In the genomic region with DNA sequence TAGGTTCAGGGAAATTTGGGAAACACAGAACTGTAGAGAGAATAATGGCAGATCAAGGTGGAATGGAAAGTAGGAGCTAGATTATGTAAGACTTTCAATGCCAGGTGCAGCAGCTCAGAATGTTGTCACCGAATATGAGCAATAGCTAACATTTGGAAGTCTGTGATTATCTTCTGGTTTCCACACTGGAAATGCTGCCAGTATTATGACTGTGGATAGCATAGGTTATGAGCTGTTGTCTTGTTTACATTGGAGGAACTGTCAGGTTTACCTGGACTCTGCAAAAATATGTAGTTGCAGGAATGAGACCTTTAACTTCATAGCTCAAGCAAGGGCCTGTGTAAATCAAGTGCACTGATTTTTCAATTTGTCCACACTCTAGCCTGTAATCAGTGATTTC, we compare ENCODE assay signal across 23 cellular contexts.
"Had no signal": no experiment of that assay in that cellular context is flagged by ENCODE, and none has a peak within 500 bp of the region (broad histone marks: within the 10 kb centered on the region; RNA-seq: fewer than 3 reads in every experiment).

No MANE protein-coding gene starts in this region.

- DNase-seq: hypothalamus; immature natural killer cell; kidney; left ventricle myocardium inferior; midbrain; mucosa of descending colon; naive thymus-derived CD4-positive, alpha-beta T cell; ovary; right lobe of liver; stimulated activated CD4-positive, alpha-beta T cell treated with anti-CD3 and anti-CD28 coated beads, Interleukin-1b, Interleukin-23, amount 100 ng/mL, for 48 hours; stimulated activated CD4-positive, alpha-beta T cell treated with anti-CD3 and anti-CD28 coated beads, Interleukin-2, amount 100 ng/mL, for 48 hours; stimulated activated naive CD4-positive, alpha-beta T cell; tibial artery; trophoblast cell; upper lobe of right lung had no signal

- FAIRE-seq: urothelium cell line had no signal

- ATAC-seq: mucosa of descending colon; naive thymus-derived CD4-positive, alpha-beta T cell; natural killer cell treated with Interleukin-12 subunit alpha and Interleukin-12 subunit beta and Interleukin-15 and Interleukin-18, amount 100 ng/mL, for 72 hours; right lobe of liver; stimulated activated effector memory CD8-positive, alpha-beta T cell treated with anti-CD3 and anti-CD28 coated beads, Interleukin-12 subunit alpha, Interleukin-12 subunit beta, amount 100 ng/mL, for 72 hours; upper lobe of right lung had no signal

- H3K4me1 ChIP-seq: left ventricle myocardium inferior, right atrium auricular region, right lobe of liver, suprapubic skin, tibial artery, upper lobe of right lung had no signal

- H3K27me3 ChIP-seq: ovary, right atrium auricular region, right lobe of liver, suprapubic skin, tibial artery, upper lobe of right lung had no signal

- H3K4me2 ChIP-seq: smooth muscle cell had no signal

- H3K27ac ChIP-seq: left ventricle myocardium inferior, ovary, right atrium auricular region, right lobe of liver, suprapubic skin, thoracic aorta, tibial artery, upper lobe of right lung had no signal

- H3K4me3 ChIP-seq: left ventricle myocardium inferior, lung, mucosa of descending colon, ovary, right atrium auricular region, right lobe of liver, smooth muscle cell, suprapubic skin, thoracic aorta, tibial artery, upper lobe of right lung had no signal

- H3K9me3 ChIP-seq: left ventricle myocardium inferior, mucosa of descending colon, ovary, right atrium auricular region, right lobe of liver, suprapubic skin, thoracic aorta, tibial artery, upper lobe of right lung had no signal

- H3K36me3 ChIP-seq: left ventricle myocardium inferior, ovary, right atrium auricular region, right lobe of liver, suprapubic skin, thoracic aorta, tibial artery, upper lobe of right lung had no signal
